In the genomic region with DNA sequence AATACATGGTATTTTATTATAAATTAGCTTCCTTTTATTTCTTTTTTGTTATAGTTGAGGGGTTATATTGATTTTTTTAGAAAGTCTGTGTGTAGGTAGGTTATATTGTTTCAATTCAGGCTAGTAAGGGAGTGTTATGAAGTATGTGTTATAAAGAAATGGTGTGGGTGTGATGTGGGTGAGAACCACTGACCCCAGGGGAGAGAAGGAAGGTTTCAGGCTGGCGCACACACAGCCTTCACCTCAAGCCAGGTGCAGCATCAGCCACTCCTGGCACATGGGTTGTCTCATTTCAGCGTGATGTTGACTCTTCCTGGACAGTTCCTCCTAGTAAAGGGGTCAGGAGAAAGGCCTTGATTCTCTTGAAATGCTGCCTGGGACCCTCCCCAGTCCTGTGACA, we compare ENCODE assay signal across 19 cellular contexts.
"Had no signal": no experiment of that assay in that cellular context is flagged by ENCODE, and none has a peak within 500 bp of the region (broad histone marks: within the 10 kb centered on the region; RNA-seq: fewer than 3 reads in every experiment).

No MANE protein-coding gene starts in this region.

- DNase-seq: KBM-7, MV-4-11, NCI-H1048, NCI-H1105, NCI-H1417, NCI-H1436 treated with DMSO at 0.1 percent for 48 hours, NCI-H1694, NCI-H187 treated with DMSO at 0.1 percent for 48 hours, NCI-H2029 treated with DMSO at 0.1 percent for 48 hours, NCI-H345, NCI-H446 treated with DMSO at 0.1 percent for 48 hours, NCI-H510A treated with DMSO at 0.1 percent for 48 hours, NCI-H526, Right ventricle myocardium superior, RPMI8226, SIG-M5 had no signal

- H3K9me3 ChIP-seq: SJSA1 had no signal

- H3K36me3 ChIP-seq: SJSA1 had no signal

- H3K27ac ChIP-seq: HL-60, SJSA1, SK-N-MC had no signal

- H3K27me3 ChIP-seq: SJSA1 had no signal

- H3K4me3 ChIP-seq: SJSA1, SK-N-MC had no signal
